Comparison of ENCODE assay signal across 8 cellular contexts in the genomic region with DNA sequence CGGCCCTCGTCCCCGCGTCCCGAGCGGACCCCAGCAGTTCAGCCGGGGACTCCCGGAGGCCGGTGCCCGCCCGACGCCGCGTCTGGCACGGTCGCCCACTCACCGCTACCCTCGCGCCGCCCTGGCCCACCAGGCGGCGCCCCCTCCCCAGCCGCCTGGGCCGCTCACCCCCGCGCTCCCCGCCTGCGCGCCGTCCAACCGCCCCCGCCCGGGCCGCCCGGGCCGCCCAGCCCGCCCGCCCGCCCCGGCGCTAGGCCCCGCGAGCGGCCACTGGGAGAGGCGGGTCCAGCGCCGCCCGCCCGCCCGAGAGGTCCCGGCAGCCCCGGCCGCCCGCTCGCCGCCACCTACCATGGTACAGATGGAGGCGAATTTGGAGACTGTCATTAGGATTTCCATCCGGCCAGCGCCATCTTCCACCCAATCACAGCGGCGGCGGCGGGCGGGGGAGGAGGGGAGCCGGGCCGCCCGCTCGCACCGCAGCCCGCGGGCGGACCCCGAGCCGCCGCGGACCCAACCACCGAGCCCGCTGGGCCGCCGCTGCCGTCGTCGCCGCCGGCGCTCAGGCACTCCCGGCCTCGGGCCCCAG. TPM values are rescaled to one million over a fixed set of nuclear protein-coding genes. Genes with fewer than 3 reads are reported as not detected.
DNase-seq lines count a peak whose midpoint lies in the region; ATAC-seq and TF ChIP-seq lines count a peak whose summit lies in the region.

A gene with protein sequence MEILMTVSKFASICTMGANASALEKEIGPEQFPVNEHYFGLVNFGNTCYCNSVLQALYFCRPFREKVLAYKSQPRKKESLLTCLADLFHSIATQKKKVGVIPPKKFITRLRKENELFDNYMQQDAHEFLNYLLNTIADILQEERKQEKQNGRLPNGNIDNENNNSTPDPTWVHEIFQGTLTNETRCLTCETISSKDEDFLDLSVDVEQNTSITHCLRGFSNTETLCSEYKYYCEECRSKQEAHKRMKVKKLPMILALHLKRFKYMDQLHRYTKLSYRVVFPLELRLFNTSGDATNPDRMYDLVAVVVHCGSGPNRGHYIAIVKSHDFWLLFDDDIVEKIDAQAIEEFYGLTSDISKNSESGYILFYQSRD (minus strand): TSS at position 568 of the 586 bp plus-strand sequence. CDS start 172 bp downstream, at position 396.

- peak within 1 kb of the TSS; percentile 62 for H3K4me2 ChIP-seq in MM.1S (ENCODE audit: low read depth, low read length)

- H3K36me3 ChIP-seq in MM.1S (replicated peaks; ENCODE audit: insufficient read depth, low read length), result no peaks in the 10 kb centered on the region

- H3K36me3 Mint-ChIP-seq in activated T-cell treated with anti-CD3 and anti-CD28 coated beads, Interleukin-2, amount 50 U/mL, for 4 hours (ENCODE audit: insufficient read depth), result peaks cover 2% of the 10 kb centered on the region
- H3K36me3 Mint-ChIP-seq in osteocyte (ENCODE audit: unreplicated experiment), result no peaks in the 10 kb centered on the region

- H3K4me3 ChIP-seq in MM.1S (ENCODE audit: low read length), result peak within 1 kb of the TSS; percentile 68

- peak within 1 kb of the TSS; percentile 95 for H3K27ac Mint-ChIP-seq in osteocyte (ENCODE audit: unreplicated experiment)

- H2AFZ ChIP-seq in MM.1S (ENCODE audit: low read length), result peak within 1 kb of the TSS; percentile 77

- no peaks in the 10 kb centered on the region for H3K9me2 ChIP-seq in MM.1S (replicated peaks; ENCODE audit: insufficient read depth, low read length)

- no peaks in the 10 kb centered on the region for H3K9me3 ChIP-seq in MM.1S (replicated peaks; ENCODE audit: insufficient read depth, low read length)

- no peaks in the 10 kb centered on the region for H3K9me3 Mint-ChIP-seq in activated T-cell treated with anti-CD3 and anti-CD28 coated beads, Interleukin-2, amount 50 U/mL, for 4 hours
- no peaks in the 10 kb centered on the region for H3K9me3 Mint-ChIP-seq in osteocyte (ENCODE audit: unreplicated experiment)

- peak; percentile 7 for DNase-seq in MM.1S
- DNase-seq in activated T-cell treated with anti-CD3 and anti-CD28 coated beads, Interleukin-2, amount 50 U/mL, for 4 hours, result peak; percentile 50
- DNase-seq in foreskin keratinocyte, result no peak
- DNase-seq in osteocyte (ENCODE audit: extremely low spot score, unreplicated experiment), result no peak
- no peak for DNase-seq in hippocampal formation (lab: John Stamatoyannopoulos, UW)
- no peak for DNase-seq in NCI-H774 (lab: John Stamatoyannopoulos, UW)

- no peaks in the 10 kb centered on the region for H4K20me1 ChIP-seq in MM.1S (ENCODE audit: insufficient read depth, low read length)

- H3K27me3 Mint-ChIP-seq in activated T-cell treated with anti-CD3 and anti-CD28 coated beads, Interleukin-2, amount 50 U/mL, for 4 hours (ENCODE audit: low read depth), result no peaks in the 10 kb centered on the region
- H3K27me3 Mint-ChIP-seq in osteocyte (ENCODE audit: unreplicated experiment), result no peaks in the 10 kb centered on the region

- H3K27ac ChIP-seq in MM.1S (ENCODE audit: low read length) (peak within 1 kb of the TSS; percentile 54; the same call in 1 of the 2 replicates), foreskin keratinocyte (peak within 1 kb of the TSS; percentile 94)

- peak within 1 kb of the TSS; percentile 53 for H3K9ac ChIP-seq in MM.1S (ENCODE audit: low read length)

- H3K79me2 ChIP-seq in MM.1S (ENCODE audit: low read length), result peaks cover 26% of the 10 kb centered on the region

- H3K4me1 ChIP-seq in MM.1S (ENCODE audit: low read length) (no peaks in the 10 kb centered on the region; the same call in 1 of the 2 replicates), foreskin keratinocyte (peaks cover 25% of the 10 kb centered on the region)

- H3K4me1 Mint-ChIP-seq in activated T-cell treated with anti-CD3 and anti-CD28 coated beads, Interleukin-2, amount 50 U/mL, for 4 hours (ENCODE audit: low read depth), result peaks cover 57% of the 10 kb centered on the region
- H3K4me1 Mint-ChIP-seq in osteocyte (ENCODE audit: unreplicated experiment), result peaks cover 48% of the 10 kb centered on the region

- H3F3A ChIP-seq in MM.1S (ENCODE audit: insufficient read depth, low read length), result peaks cover 7% of the 10 kb centered on the region; the same call in 1 of the 2 replicates

- no peaks in the 10 kb centered on the region for H3K27me3 ChIP-seq in MM.1S (replicated peaks; ENCODE audit: insufficient read depth, low read length)
- no peaks in the 10 kb centered on the region for H3K27me3 ChIP-seq in foreskin keratinocyte

- TF ChIP-seq CTCF in GM12872 (IDR thresholded peaks at IDR 0.05; ENCODE audit: insufficient read depth, low read depth, low read length), result peak; percentile 39; the same call in 1 of the 3 replicates
- TF ChIP-seq CTCF in MM.1S (IDR thresholded peaks at IDR 0.05; ENCODE audit: low read length), result no peak
- peak; percentile 23 for TF ChIP-seq CTCF in foreskin keratinocyte (conservative IDR thresholded peaks at IDR 0.05)
- TF ChIP-seq CTCF in osteocyte (IDR thresholded peaks at IDR 0.05), result peak; percentile 38

- peak within 1 kb of the TSS; percentile 100 for H3K4me3 Mint-ChIP-seq in activated T-cell treated with anti-CD3 and anti-CD28 coated beads, Interleukin-2, amount 50 U/mL, for 4 hours
- H3K4me3 Mint-ChIP-seq in osteocyte (ENCODE audit: unreplicated experiment), result peak within 1 kb of the TSS; percentile 90

- peak; percentile 3 for ATAC-seq in GM21786 (IDR thresholded peaks at IDR 0.05; ENCODE audit: unreplicated experiment)
- ATAC-seq in activated T-cell treated with anti-CD3 and anti-CD28 coated beads, Interleukin-2, amount 50 U/mL, for 4 hours, result peak; percentile 6 to 23
- ATAC-seq in foreskin keratinocyte, result no peak

RNA-seq across cellular contexts. Expression of the gene that starts here (rescaled TPM):
- total RNA-seq in activated T-cell treated with anti-CD3 and anti-CD28 coated beads, Interleukin-2, amount 50 U/mL, for 4 hours, result 10 to 100 TPM; 48.0 to 60.7 (median 51.1) TPM
- 19.6 and 21.1 TPM in 2 replicates for total RNA-seq in foreskin keratinocyte
- polyA plus RNA-seq in foreskin keratinocyte, result 8.8 and 10.6 TPM in 2 replicates
- 31.8 and 32.6 TPM in 2 replicates for total RNA-seq in osteocyte

Comparison
In these comparisons a context has a peak if more than half of its experiments do, and no peak if none do; other contexts are left out.
1. DNase-seq: peak in MM.1S (single experiment) and activated T-cell treated with anti-CD3 and anti-CD28 coated beads, Interleukin-2, amount 50 U/mL, for 4 hours (single experiment); none in foreskin keratinocyte (0 of 2), osteocyte (single experiment), hippocampal formation (0 of 2) and NCI-H774 (single experiment).